In genomic region chr11:48085688-48086087, GRCh38 we compare ENCODE assay signal across 27 cellular contexts.
"Had no signal": no experiment of that assay in that cellular context is flagged by ENCODE, and none has a peak within 500 bp of the region (broad histone marks: within the 10 kb centered on the region; RNA-seq: fewer than 3 reads in every experiment).

No MANE protein-coding gene starts in this region.

- H3K9ac ChIP-seq: SK-N-SH had no signal

- H3K4me1 ChIP-seq: SJCRH30 had no signal

- H3K4me2 ChIP-seq: SK-N-SH had no signal

- H3K9me3 Mint-ChIP-seq: activated CD4-positive, alpha-beta memory T cell treated with anti-CD3 and anti-CD28 coated beads for 36 hours; activated naive CD8-positive, alpha-beta T cell treated with anti-CD3 and anti-CD28 coated beads, Interleukin-2, amount 10 ng/mL, durations not matched to agents 7 days and 5 days; activated T-helper 2 cell treated with anti-CD3 and anti-CD28 coated beads, Interferon-gamma antibody, Interleukin-2, Interleukin-4, amounts not matched to agents 10 μg/mL and 5 μg/mL and 100 μg/mL, durations not matched to agents 14 hours and 24 hours and 36 hours had no signal

- H3K27me3 Mint-ChIP-seq: activated CD4-positive, alpha-beta memory T cell treated with anti-CD3 and anti-CD28 coated beads for 36 hours; activated CD4-positive, alpha-beta T cell treated with anti-CD3 and anti-CD28 coated beads, Interleukin-2, amount 10 ng/mL, durations not matched to agents 7 days and 5 days; activated naive CD8-positive, alpha-beta T cell treated with anti-CD3 and anti-CD28 coated beads, Interleukin-2, amount 10 ng/mL, durations not matched to agents 7 days and 5 days had no signal

- H3K9me3 ChIP-seq: adrenal gland, Peyer's patch, SJCRH30, SK-N-SH had no signal

- H3K9me2 ChIP-seq: SK-N-SH had no signal

- H3K27ac Mint-ChIP-seq: activated CD4-positive, alpha-beta memory T cell treated with anti-CD3 and anti-CD28 coated beads for 36 hours; activated CD4-positive, alpha-beta T cell treated with anti-CD3 and anti-CD28 coated beads, Interleukin-2, amount 10 ng/mL, durations not matched to agents 7 days and 5 days; activated naive CD8-positive, alpha-beta T cell treated with anti-CD3 and anti-CD28 coated beads, Interleukin-2, amount 10 ng/mL, durations not matched to agents 7 days and 5 days; activated T-cell treated with anti-CD3 and anti-CD28 coated beads, Interleukin-2, amount 50 U/mL, for 72 hours; activated T-helper 2 cell treated with anti-CD3 and anti-CD28 coated beads, Interferon-gamma antibody, Interleukin-2, Interleukin-4, amounts not matched to agents 10 μg/mL and 5 μg/mL and 100 μg/mL, durations not matched to agents 14 hours and 24 hours and 36 hours had no signal

- H3K4me3 ChIP-seq: adrenal gland, K562, Peyer's patch, SJCRH30 had no signal

- H3K27me3 ChIP-seq: adrenal gland, Peyer's patch had no signal

- H3K4me3 Mint-ChIP-seq: activated CD4-positive, alpha-beta memory T cell treated with anti-CD3 and anti-CD28 coated beads for 36 hours; activated CD4-positive, alpha-beta T cell treated with anti-CD3 and anti-CD28 coated beads, Interleukin-2, amount 10 ng/mL, durations not matched to agents 7 days and 5 days; activated naive CD8-positive, alpha-beta T cell treated with anti-CD3 and anti-CD28 coated beads, Interleukin-2, amount 10 ng/mL, durations not matched to agents 7 days and 5 days; activated T-cell treated with anti-CD3 and anti-CD28 coated beads, Interleukin-2, amount 50 U/mL, for 72 hours had no signal

- H3K36me3 ChIP-seq: adrenal gland, Peyer's patch, SJCRH30 had no signal

- ATAC-seq: activated T-cell treated with anti-CD3 and anti-CD28 coated beads, Interleukin-2, amount 50 U/mL, for 72 hours; K562 had no signal

- DNase-seq: activated CD4-positive, alpha-beta memory T cell treated with anti-CD3 and anti-CD28 coated beads for 36 hours; activated CD4-positive, alpha-beta T cell treated with anti-CD3 and anti-CD28 coated beads, Interleukin-2, amount 10 ng/mL, durations not matched to agents 7 days and 5 days; activated CD4-positive, CD25-positive, alpha-beta regulatory T cell; activated CD8-positive, alpha-beta memory T cell treated with anti-CD3 and anti-CD28 coated beads for 24 hours; activated gamma-delta T cell treated with Interleukin-2 at 50 U/mL for 16 hours; activated naive CD4-positive, alpha-beta T cell treated with anti-CD3 and anti-CD28 coated beads, Interleukin-2, amount 50 U/mL, for 16 hours; activated naive CD8-positive, alpha-beta T cell treated with anti-CD3 and anti-CD28 coated beads, Interleukin-2, amount 10 ng/mL, durations not matched to agents 7 days and 5 days; activated T-cell treated with anti-CD3 and anti-CD28 coated beads, Interleukin-2, amount 50 U/mL, for 72 hours; anterior cingulate cortex; caudate nucleus; Kasumi-1; NCI-H1048; NCI-H146; NCI-H187 treated with DMSO at 0.1 percent for 48 hours; NCI-H345; NCI-H510A; NCI-H526 treated with DMSO at 0.1 percent for 48 hours; NK-92 treated with Interleukin-12 subunit alpha and Interleukin-12 subunit beta, amount 100 ng/mL, for 24 hours; Peyer's patch; Right ventricle myocardium superior; SJCRH30; SK-N-SH; T-helper 9 cell had no signal

- H3K27ac ChIP-seq: adrenal gland, Peyer's patch, RWPE1, SJCRH30 had no signal
